In the genomic region with DNA sequence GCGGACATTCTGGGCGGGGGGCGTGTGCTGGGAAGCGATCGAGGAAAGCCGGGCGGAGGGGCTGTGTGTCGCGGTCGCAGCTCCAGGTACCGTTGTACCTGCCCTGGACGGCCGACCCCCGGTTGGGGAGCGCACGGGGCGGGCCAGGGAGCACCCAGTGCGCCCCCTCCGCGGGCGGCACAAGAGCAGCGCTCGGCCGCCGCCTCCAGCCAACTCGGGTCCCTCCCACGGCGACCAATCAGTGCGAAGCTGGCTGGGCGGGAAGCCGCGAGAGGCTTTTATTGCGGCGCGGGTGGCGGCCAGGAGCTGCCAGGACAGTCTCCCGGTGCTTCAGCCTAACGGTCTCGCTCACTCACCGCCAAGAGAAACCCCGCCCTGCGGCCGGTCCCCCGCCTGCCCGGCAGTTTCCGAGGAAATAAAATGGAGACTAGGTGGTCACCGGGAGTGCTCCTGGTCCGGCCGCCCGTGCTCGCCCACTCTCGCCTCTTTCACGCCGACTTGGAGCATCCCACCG, we compare ENCODE assay signal across 1 cellular context.
TF ChIP-seq lines count a peak whose summit lies in the region.

No MANE protein-coding gene starts in this region.

TF ChIP-seq in HepG2, 621 proteins besides CTCF, POLR2A, EP300 and RAD21 (continued from another document):
- TF ChIP-seq SPEN (CRISPR knock-in tag; IDR thresholded peaks at IDR 0.05; ENCODE audit: low read depth) (no peak), NFKBIZ (CRISPR knock-in tag; IDR thresholded peaks at IDR 0.05) (no peak), ZNF17 (CRISPR knock-in tag; IDR thresholded peaks at IDR 0.05) (no peak), HNF1B (CRISPR knock-in tag; IDR thresholded peaks at IDR 0.05) (no peak), HINFP (CRISPR knock-in tag; IDR thresholded peaks at IDR 0.05; ENCODE audit: low read depth) (no peak), BRCA1 (CRISPR knock-in tag; IDR thresholded peaks at IDR 0.05) (no peak), ZBTB26 (CRISPR knock-in tag; IDR thresholded peaks at IDR 0.05; ENCODE audit: borderline replicate concordance) (no peak), NR1H2 (CRISPR knock-in tag; IDR thresholded peaks at IDR 0.05; ENCODE audit: borderline replicate concordance, low read depth) (no peak), CC2D1A (CRISPR knock-in tag; IDR thresholded peaks at IDR 0.05) (no peak), ZBTB25 (CRISPR knock-in tag; IDR thresholded peaks at IDR 0.05) (no peak), ETV5 (CRISPR knock-in tag; IDR thresholded peaks at IDR 0.05; ENCODE audit: borderline replicate concordance) (no peak), ETV6 (CRISPR knock-in tag; conservative IDR thresholded peaks at IDR 0.05) (no peak), ZNF83 (CRISPR knock-in tag; IDR thresholded peaks at IDR 0.05; ENCODE audit: borderline replicate concordance) (no peak), ZHX1 (CRISPR knock-in tag; IDR thresholded peaks at IDR 0.05; ENCODE audit: low read depth) (no peak), ZNF713 (CRISPR knock-in tag; IDR thresholded peaks at IDR 0.05) (no peak), AFF4 (CRISPR knock-in tag; IDR thresholded peaks at IDR 0.05) (no peak), EHMT2 (IDR thresholded peaks at IDR 0.05; ENCODE audit: borderline replicate concordance, low read depth, low read length) (no peak), ZBTB37 (CRISPR knock-in tag; IDR thresholded peaks at IDR 0.05) (no peak)
